Comparison of ENCODE assay signal across 21 cellular contexts in genomic region chr16:19183187-19183586, GRCh38. TPM values are rescaled to one million over a fixed set of nuclear protein-coding genes. Genes with fewer than 3 reads are reported as not detected.
DNase-seq lines count a peak whose midpoint lies in the region; ATAC-seq and TF ChIP-seq lines count a peak whose summit lies in the region.
"Had no signal": no experiment of that assay in that cellular context is flagged by ENCODE, and none has a peak within 500 bp of the region (broad histone marks: within the 10 kb centered on the region; RNA-seq: fewer than 3 reads in every experiment).

No MANE protein-coding gene starts in this region.

- no peak overlapping the region for H3K14ac ChIP-seq in trophoblast cell (ENCODE audit: low read length)

- H3K27ac Mint-ChIP-seq in activated CD4-positive, alpha-beta T cell treated with anti-CD3 and anti-CD28 coated beads, Interleukin-2, amount 10 ng/mL, durations not matched to agents 24 days and 14 days = no peak overlapping the region
- H3K27ac Mint-ChIP-seq: B cell had no signal

- TF ChIP-seq CTCF in RWPE2 (IDR thresholded peaks at IDR 0.05; ENCODE audit: poor library complexity, severe bottlenecking) = no peak
- TF ChIP-seq CTCF in parathyroid adenoma (IDR thresholded peaks at IDR 0.05) = no peak

- H2BK120ac ChIP-seq in trophoblast cell (ENCODE audit: insufficient read depth, low read length, poor library complexity) = no peak overlapping the region

- H3K4me1 ChIP-seq in RWPE2 (ENCODE audit: insufficient read depth, poor library complexity, severe bottlenecking) (peaks cover 10% of the 10 kb centered on the region), parathyroid adenoma (peaks cover 15% of the 10 kb centered on the region), trophoblast cell (ENCODE audit: control insufficient read depth in 1 of 2, insufficient read depth in 2 of 2, low read length in 2 of 2) (no peaks in the 10 kb centered on the region)

- DNase-seq in RWPE2 (ENCODE audit: low spot score) (no peak), left lobe of liver (ENCODE audit: low spot score) (peak; percentile 72), trophoblast cell (no peak)
- no peak for DNase-seq in stimulated activated CD4-positive, alpha-beta T cell treated with anti-CD3 and anti-CD28 coated beads, Interleukin-15, amount 100 ng/mL, for 24 hours
- DNase-seq in activated CD4-positive, alpha-beta T cell treated with anti-CD3 and anti-CD28 coated beads, Interleukin-2, amount 10 ng/mL, durations not matched to agents 24 days and 14 days = no peak
- DNase-seq: Kasumi-1, MV-4-11, NCI-H1105, NCI-H2029, NCI-H446, NCI-H524 treated with DMSO at 0.1 percent for 48 hours, NCI-H774, RPMI8226, SIG-M5, SW 1271 had no signal

- no peak overlapping the region for H4K8ac ChIP-seq in trophoblast cell (ENCODE audit: low read depth, low read length)

- peak overlapping the region; percentile 57 for H3K4me2 ChIP-seq in parathyroid adenoma (ENCODE audit: low read length)
- H3K4me2 ChIP-seq in trophoblast cell (ENCODE audit: low read length) = no peak overlapping the region

- intact Hi-C loops in activated CD4-positive, alpha-beta T cell treated with anti-CD3 and anti-CD28 coated beads, Interleukin-2, amount 10 ng/mL, durations not matched to agents 24 days and 14 days (cut with micrococcal nuclease) = no loop called here

- H2BK5ac ChIP-seq in trophoblast cell (ENCODE audit: low read depth, low read length, poor library complexity) = no peak overlapping the region

- no peak overlapping the region for H3K4me3 ChIP-seq in RWPE2 (ENCODE audit: severe bottlenecking)
- H3K4me3 ChIP-seq in parathyroid adenoma (ENCODE audit: low read depth, low read length) = no peak overlapping the region
- H3K4me3 ChIP-seq in trophoblast cell (ENCODE audit: low read depth, low read length) = no peak overlapping the region
- H3K4me3 ChIP-seq: K562, SK-N-MC had no signal

- H3K27me3 ChIP-seq in RWPE2 (ENCODE audit: insufficient read depth, poor library complexity, severe bottlenecking) = no peaks in the 10 kb centered on the region
- H3K27me3 ChIP-seq in parathyroid adenoma (ENCODE audit: control insufficient read depth, insufficient read depth, low read length) = no peaks in the 10 kb centered on the region
- no peaks in the 10 kb centered on the region for H3K27me3 ChIP-seq in trophoblast cell (ENCODE audit: insufficient read depth, low read length)

- ATAC-seq in RWPE2 (ENCODE audit: low read depth) = no peak
- peak; percentile 78 for ATAC-seq in left lobe of liver
- no peak for ATAC-seq in HG02840 (IDR thresholded peaks at IDR 0.05; ENCODE audit: low FRiP score, unreplicated experiment)
- ATAC-seq: K562 had no signal

- no peak overlapping the region for H4K91ac ChIP-seq in trophoblast cell (ENCODE audit: low read depth, low read length)

- H3K27me3 Mint-ChIP-seq in activated CD4-positive, alpha-beta T cell treated with anti-CD3 and anti-CD28 coated beads, Interleukin-2, amount 10 ng/mL, durations not matched to agents 24 days and 14 days = peaks cover 2% of the 10 kb centered on the region
- H3K27me3 Mint-ChIP-seq: B cell had no signal

- H4K12ac ChIP-seq in trophoblast cell (ENCODE audit: low read depth, low read length) = no peak overlapping the region

- no peaks in the 10 kb centered on the region for H3K9me3 ChIP-seq in RWPE2 (ENCODE audit: severe bottlenecking)
- no peaks in the 10 kb centered on the region for H3K9me3 ChIP-seq in parathyroid adenoma (ENCODE audit: control insufficient read depth, low read length)
- H3K9me3 ChIP-seq in trophoblast cell (ENCODE audit: insufficient read depth, low read depth, low read length) = peaks cover 3% of the 10 kb centered on the region

- no CpG with 5 or more reads among the region's 6 CpGs for WGBS in trophoblast cell (ENCODE audit: extremely low coverage, insufficient coverage, insufficient read length)

- H3K79me1 ChIP-seq in trophoblast cell (ENCODE audit: low read length) = peaks cover 7% of the 10 kb centered on the region

- H3K18ac ChIP-seq in trophoblast cell (ENCODE audit: low read length) = no peak overlapping the region

- no peak overlapping the region for H3K23ac ChIP-seq in trophoblast cell (ENCODE audit: low read length)

- H2AFZ ChIP-seq in parathyroid adenoma (no peak overlapping the region), trophoblast cell (ENCODE audit: insufficient read depth, low read length, poor library complexity) (no peak overlapping the region)

- no peak overlapping the region for H3K9ac ChIP-seq in parathyroid adenoma
- no peak overlapping the region for H3K9ac ChIP-seq in trophoblast cell (ENCODE audit: low read length)

- H2AK5ac ChIP-seq in trophoblast cell (ENCODE audit: low read length) = no peak overlapping the region

- no peaks in the 10 kb centered on the region for H3K36me3 Mint-ChIP-seq in activated CD4-positive, alpha-beta T cell treated with anti-CD3 and anti-CD28 coated beads, Interleukin-2, amount 10 ng/mL, durations not matched to agents 24 days and 14 days (ENCODE audit: low read depth)

- no peaks in the 10 kb centered on the region for H3K4me1 Mint-ChIP-seq in activated CD4-positive, alpha-beta T cell treated with anti-CD3 and anti-CD28 coated beads, Interleukin-2, amount 10 ng/mL, durations not matched to agents 24 days and 14 days

- H3K27ac ChIP-seq in RWPE2 (ENCODE audit: poor library complexity, severe bottlenecking) (peak overlapping the region; percentile 35), parathyroid adenoma (no peak overlapping the region), trophoblast cell (ENCODE audit: low read depth, low read length) (no peak overlapping the region)
- H3K27ac ChIP-seq: SK-N-MC had no signal

- no peaks in the 10 kb centered on the region for H3K9me3 Mint-ChIP-seq in activated CD4-positive, alpha-beta T cell treated with anti-CD3 and anti-CD28 coated beads, Interleukin-2, amount 10 ng/mL, durations not matched to agents 24 days and 14 days

- H3K4me3 Mint-ChIP-seq in activated CD4-positive, alpha-beta T cell treated with anti-CD3 and anti-CD28 coated beads, Interleukin-2, amount 10 ng/mL, durations not matched to agents 24 days and 14 days = no peak overlapping the region
- H3K4me3 Mint-ChIP-seq: B cell had no signal

- peaks cover 11% of the 10 kb centered on the region for H3K79me2 ChIP-seq in parathyroid adenoma
- H3K79me2 ChIP-seq in trophoblast cell (ENCODE audit: control insufficient read depth, insufficient read depth, low read length, poor library complexity) = no peaks in the 10 kb centered on the region

- no peak overlapping the region for H3K4ac ChIP-seq in trophoblast cell (ENCODE audit: low read depth, low read length)

- H3K36me3 ChIP-seq in RWPE2 (ENCODE audit: low read depth) = no peaks in the 10 kb centered on the region
- no peaks in the 10 kb centered on the region for H3K36me3 ChIP-seq in parathyroid adenoma (ENCODE audit: control insufficient read depth, insufficient read depth, low read length)
- H3K36me3 ChIP-seq in trophoblast cell (ENCODE audit: control insufficient read depth in 1 of 2, insufficient read depth in 2 of 2, low read length in 2 of 2) = no peaks in the 10 kb centered on the region

- no peak overlapping the region for H2BK12ac ChIP-seq in trophoblast cell (ENCODE audit: low read length)

RNA-seq across cellular contexts. Expression of gene SYT17, which starts 15.1 kb away (rescaled TPM):
- 7.7 TPM for total RNA-seq in left lobe of liver
- 1.3 and 1.9 TPM in 2 replicates for total RNA-seq in activated CD4-positive, alpha-beta T cell treated with anti-CD3 and anti-CD28 coated beads, Interleukin-2, amount 10 ng/mL, durations not matched to agents 24 days and 14 days
- 3.4 and 3.9 TPM in 2 replicates for polyA plus RNA-seq in trophoblast cell (2013)
- total RNA-seq: G401, K562 had no signal
- polyA plus RNA-seq: K562 had no signal
